In genomic region chr13:60169239-60170031, GRCh38 we compare ENCODE assay signal across 29 cellular contexts. TPM values are rescaled to one million over a fixed set of nuclear protein-coding genes. Genes with fewer than 3 reads are reported as not detected.
DNase-seq lines count a peak whose midpoint lies in the region; ATAC-seq and TF ChIP-seq lines count a peak whose summit lies in the region.
"Had no signal": no experiment of that assay in that cellular context is flagged by ENCODE, and none has a peak within 500 bp of the region (broad histone marks: within the 10 kb centered on the region; RNA-seq: fewer than 3 reads in every experiment).

No MANE protein-coding gene starts in this region.

- no peaks in the 10 kb centered on the region for H3K36me3 Mint-ChIP-seq in endothelial cell (ENCODE audit: low read depth, unreplicated experiment)
- H3K36me3 Mint-ChIP-seq: activated naive CD4-positive, alpha-beta T cell treated with anti-CD3 and anti-CD28 coated beads, Interleukin-2, amount 10 ng/mL, durations not matched to agents 7 days and 5 days had no signal

- H3K4me3 ChIP-seq in A673 (ENCODE audit: low read depth, low read length, poor library complexity, severe bottlenecking): no peak overlapping the region
- no peak overlapping the region for H3K4me3 ChIP-seq in right lobe of liver
- H3K4me3 ChIP-seq: breast epithelium, coronary artery, esophagus muscularis mucosa, gastrocnemius medialis had no signal

- H3K36me3 ChIP-seq in A673 (ENCODE audit: insufficient read depth, low read length, poor library complexity, severe bottlenecking) (no peaks in the 10 kb centered on the region), right lobe of liver (no peaks in the 10 kb centered on the region)
- H3K36me3 ChIP-seq: breast epithelium, esophagus muscularis mucosa, gastrocnemius medialis had no signal

- peaks cover 17% of the 10 kb centered on the region for H3K4me1 Mint-ChIP-seq in endothelial cell (ENCODE audit: unreplicated experiment)

- no peak overlapping the region for H3K27ac Mint-ChIP-seq in endothelial cell (ENCODE audit: unreplicated experiment)
- H3K27ac Mint-ChIP-seq: activated naive CD4-positive, alpha-beta T cell treated with anti-CD3 and anti-CD28 coated beads, Interleukin-2, amount 10 ng/mL, durations not matched to agents 7 days and 5 days had no signal

- CTCF ChIA-PET in A673 (lab: Charles Lee): no interaction called here

- H3K9me3 Mint-ChIP-seq in endothelial cell (ENCODE audit: unreplicated experiment): no peaks in the 10 kb centered on the region
- H3K9me3 Mint-ChIP-seq: activated naive CD4-positive, alpha-beta T cell treated with anti-CD3 and anti-CD28 coated beads, Interleukin-2, amount 10 ng/mL, durations not matched to agents 7 days and 5 days had no signal

- no peak for TF ChIP-seq POLR2A in right lobe of liver (IDR thresholded peaks at IDR 0.05)

- DNase-seq in A673 (ENCODE audit: low spot score) (no peak), OCI-M1 (lab: John Stamatoyannopoulos, UW) (peak; percentile 17), endothelial cell (ENCODE audit: low spot score) (no peak), right lobe of liver (no peak)
- no peak for DNase-seq in activated CD4-positive, alpha-beta T cell treated with anti-CD3 and anti-CD28 coated beads for 1 hour
- DNase-seq: activated CD4-positive, alpha-beta T cell treated with anti-CD3 and anti-CD28 coated beads, Interleukin-2, amount 50 U/mL, for 4 hours; activated CD4-positive, CD25-positive, alpha-beta regulatory T cell; activated naive CD4-positive, alpha-beta T cell treated with anti-CD3 and anti-CD28 coated beads, Interleukin-2, amount 10 ng/mL, durations not matched to agents 7 days and 5 days; amygdala; DMS79 treated with DMSO at 0.1 percent for 48 hours; effector memory CD4-positive, alpha-beta T cell; gastrocnemius medialis; left cardiac atrium; NCI-H1105 treated with DMSO at 0.1 percent for 48 hours; NCI-H446 treated with DMSO at 0.1 percent for 48 hours; NCI-H82; posterior cingulate gyrus; right cardiac atrium; SHP77; stimulated activated CD4-positive, alpha-beta T cell treated with anti-CD3 and anti-CD28 coated beads, Interleukin-12 subunit alpha, Interleukin-12 subunit beta, amount 100 ng/mL, for 4 hours; stimulated activated CD4-positive, alpha-beta T cell treated with anti-CD3 and anti-CD28 coated beads, Interleukin-4, amount 100 ng/mL, for 1 hour; T1000; trophoblast cell had no signal

- peaks cover 14% of the 10 kb centered on the region for H3K4me1 ChIP-seq in A673 (ENCODE audit: insufficient read depth, low read length, poor library complexity, severe bottlenecking)
- peaks cover 0 to 5% (median 0%) of the 10 kb centered on the region in 4 donors for H3K4me1 ChIP-seq in right lobe of liver
- H3K4me1 ChIP-seq: breast epithelium had no signal

- WGBS in right lobe of liver (ENCODE audit: insufficient coverage, low coverage, low lambda C conversion rate, missing lambda C conversion rate): 78% methylated on average over 3 of the region's 3 CpGs

- no peaks in the 10 kb centered on the region for H3K9me3 ChIP-seq in A673 (ENCODE audit: low read depth, low read length, poor library complexity, severe bottlenecking)
- no peaks in the 10 kb centered on the region for H3K9me3 ChIP-seq in right lobe of liver
- H3K9me3 ChIP-seq: breast epithelium, esophagus muscularis mucosa, gastrocnemius medialis had no signal

- TF ChIP-seq CTCF in A673 (conservative IDR thresholded peaks at IDR 0.05; ENCODE audit: low read depth, low read length) (peak; percentile 35; the same call in 1 of the 2 replicates), GM12873 (IDR thresholded peaks at IDR 0.05; ENCODE audit: insufficient read depth, low read depth, low read length, missing control alignments) (peak; percentile 15), endothelial cell (IDR thresholded peaks at IDR 0.05; ENCODE audit: unreplicated experiment) (peak; percentile 21), right lobe of liver (IDR thresholded peaks at IDR 0.05) (no peak)

- POLR2A ChIA-PET in A673 (lab: Charles Lee; ENCODE audit: low non-redundant PET): no interaction called here

- H3K27ac ChIP-seq in A673 (ENCODE audit: low read depth, low read length, poor library complexity, severe bottlenecking) (no peak overlapping the region), right lobe of liver (no peak overlapping the region)
- H3K27ac ChIP-seq: breast epithelium, coronary artery, esophagus muscularis mucosa, gastrocnemius medialis had no signal

- H3K27me3 ChIP-seq in A673 (replicated peaks; ENCODE audit: insufficient read depth, low read depth, low read length, poor library complexity) (no peaks in the 10 kb centered on the region), right lobe of liver (no peaks in the 10 kb centered on the region)
- H3K27me3 ChIP-seq: esophagus muscularis mucosa, gastrocnemius medialis had no signal

- peaks cover 3% of the 10 kb centered on the region for H3K27me3 Mint-ChIP-seq in endothelial cell (ENCODE audit: unreplicated experiment)

- no peak overlapping the region for H3K4me3 Mint-ChIP-seq in endothelial cell (ENCODE audit: unreplicated experiment)
- H3K4me3 Mint-ChIP-seq: activated naive CD4-positive, alpha-beta T cell treated with anti-CD3 and anti-CD28 coated beads, Interleukin-2, amount 10 ng/mL, durations not matched to agents 7 days and 5 days had no signal

- BruUV-seq in A673 (replicated peaks; lab: Mats Ljungman, UMichigan): no TSS peak

- intact Hi-C loops in A673 (cut with micrococcal nuclease; ENCODE audit: unreplicated experiment) (no loop called here), right lobe of liver (cut with DNase I) (no loop called here)

- ATAC-seq in HG03378 (IDR thresholded peaks at IDR 0.05; ENCODE audit: unreplicated experiment) (no peak), HG03159 (IDR thresholded peaks at IDR 0.05; ENCODE audit: unreplicated experiment) (no peak), right lobe of liver (no peak)
- ATAC-seq: gastrocnemius medialis, left cardiac atrium, right cardiac atrium had no signal

RNA-seq across cellular contexts. Expression of gene DIAPH3, which starts 5.7 kb away (rescaled TPM):
- total RNA-seq in A673 (2021) (62.3 and 65.7 TPM in 2 replicates), endothelial cell (ENCODE audit: unreplicated experiment) (4.5 TPM), right lobe of liver (1 to 10 TPM in 1 of 6 experiments, under 1 TPM in 4, not detected in 1; 0.10 to 1.6 (median 0.93) TPM)

Comparison
In these comparisons a context has a peak if more than half of its experiments do, and no peak if none do; other contexts are left out.
1. CTCF ChIP-seq: peak in A673 (single experiment), GM12873 (single experiment) and endothelial cell (single experiment); none in right lobe of liver (0 of 4).
2. RNA of gene DIAPH3, which starts 5.7 kb away (total RNA-seq): 62.3 to 65.7 TPM in A673; 4.5 TPM in endothelial cell (single experiment) and 0.10 to 1.6 TPM in right lobe of liver; every median in the first group is over 10 times any median in the second.